Comparison of ENCODE assay signal across 14 cellular contexts in genomic region chr15:57685316-57685715, GRCh38. TPM values are rescaled to one million over a fixed set of nuclear protein-coding genes. Genes with fewer than 3 reads are reported as not detected.
DNase-seq lines count a peak whose midpoint lies in the region; ATAC-seq and TF ChIP-seq lines count a peak whose summit lies in the region.
"Had no signal": no experiment of that assay in that cellular context is flagged by ENCODE, and none has a peak within 500 bp of the region (broad histone marks: within the 10 kb centered on the region; RNA-seq: fewer than 3 reads in every experiment).

No MANE protein-coding gene starts in this region.

- no peaks in the 10 kb centered on the region for H3K27me3 Mint-ChIP-seq in nephron (ENCODE audit: low read depth)
- H3K27me3 Mint-ChIP-seq: CD4-positive, alpha-beta T cell had no signal

- H3K18ac ChIP-seq in trophoblast cell (ENCODE audit: low read length) = no peak overlapping the region

- H2AK5ac ChIP-seq in trophoblast cell (ENCODE audit: low read length) = no peak overlapping the region

- no peaks in the 10 kb centered on the region for H3K79me1 ChIP-seq in trophoblast cell (ENCODE audit: low read length)

- no peak overlapping the region for H3K4ac ChIP-seq in trophoblast cell (ENCODE audit: low read depth, low read length)

- no peak overlapping the region for H2BK12ac ChIP-seq in trophoblast cell (ENCODE audit: low read length)

- H3K4me1 Mint-ChIP-seq in nephron = peaks cover 25% of the 10 kb centered on the region

- H3K9ac ChIP-seq in trophoblast cell (ENCODE audit: low read length) = no peak overlapping the region

- no peak for TF ChIP-seq CTCF in ascending aorta (IDR thresholded peaks at IDR 0.05)
- TF ChIP-seq CTCF in coronary artery (IDR thresholded peaks at IDR 0.05) = no peak
- no peak for TF ChIP-seq CTCF in nephron (IDR thresholded peaks at IDR 0.05; ENCODE audit: unreplicated experiment in 3 of 3)
- no peak for TF ChIP-seq CTCF in thoracic aorta (IDR thresholded peaks at IDR 0.05)

- no peak overlapping the region for H4K91ac ChIP-seq in trophoblast cell (ENCODE audit: low read depth, low read length)

- no peaks in the 10 kb centered on the region for H3K79me2 ChIP-seq in trophoblast cell (ENCODE audit: control insufficient read depth, insufficient read depth, low read length, poor library complexity)

- H3K27ac ChIP-seq in ascending aorta (peak overlapping the region; percentile 66 to 82), coronary artery (peak overlapping the region; percentile 62 to 63), thoracic aorta (peak overlapping the region; percentile 52 to 70), trophoblast cell (ENCODE audit: low read depth, low read length) (no peak overlapping the region)

- H3K4me1 ChIP-seq in ascending aorta (peaks cover 0 to 7% of the 10 kb centered on the region in 2 donors), thoracic aorta (ENCODE audit: control insufficient read depth in 1 of 2, low read depth in 2 of 2) (peaks cover 6 to 20% of the 10 kb centered on the region in 2 donors), trophoblast cell (ENCODE audit: control insufficient read depth in 1 of 2, insufficient read depth in 2 of 2, low read length in 2 of 2) (no peaks in the 10 kb centered on the region)
- H3K4me1 ChIP-seq: BE2C had no signal

- H3K9me3 ChIP-seq in ascending aorta (no peaks in the 10 kb centered on the region), thoracic aorta (no peaks in the 10 kb centered on the region), trophoblast cell (ENCODE audit: insufficient read depth, low read depth, low read length) (peaks cover 2% of the 10 kb centered on the region)
- H3K9me3 ChIP-seq: BE2C had no signal

- no peak overlapping the region for H4K12ac ChIP-seq in trophoblast cell (ENCODE audit: low read depth, low read length)

- no peak overlapping the region for H3K14ac ChIP-seq in trophoblast cell (ENCODE audit: low read length)

- H3K4me3 ChIP-seq in ascending aorta (peak overlapping the region in 1 of 2 donors; percentile 40), coronary artery (no peak overlapping the region), thoracic aorta (no peak overlapping the region), trophoblast cell (ENCODE audit: low read depth, low read length) (no peak overlapping the region)

- H3K23ac ChIP-seq in trophoblast cell (ENCODE audit: low read length) = no peak overlapping the region

- H3K36me3 ChIP-seq in ascending aorta = no peaks in the 10 kb centered on the region
- H3K36me3 ChIP-seq in thoracic aorta = no peaks in the 10 kb centered on the region
- no peaks in the 10 kb centered on the region for H3K36me3 ChIP-seq in trophoblast cell (ENCODE audit: control insufficient read depth in 1 of 2, insufficient read depth in 2 of 2, low read length in 2 of 2)
- H3K36me3 ChIP-seq: BE2C had no signal

- peak overlapping the region; percentile 88 to 94 (median 93) for H3K27ac Mint-ChIP-seq in nephron
- H3K27ac Mint-ChIP-seq: CD4-positive, alpha-beta T cell had no signal

- H4K8ac ChIP-seq in trophoblast cell (ENCODE audit: low read depth, low read length) = no peak overlapping the region

- intact Hi-C loops in ascending aorta (cut with DNase I) = no loop called here

- H3K4me3 Mint-ChIP-seq in nephron = peak overlapping the region in 1 of 3 experiments; percentile 10
- H3K4me3 Mint-ChIP-seq: CD4-positive, alpha-beta T cell had no signal

- DNase-seq in ascending aorta (ENCODE audit: low spot score in 2 of 2) = no peak
- no peak for DNase-seq in coronary artery (ENCODE audit: low spot score)
- no peak for DNase-seq in thoracic aorta (ENCODE audit: low spot score)
- DNase-seq in NCI-H1930 (lab: John Stamatoyannopoulos, UW) = no peak
- no peak for DNase-seq in COR-L47 (lab: John Stamatoyannopoulos, UW)
- no peak for DNase-seq in trophoblast cell
- DNase-seq: BE2C; Calu3; CD4-positive, alpha-beta T cell; H7; NCI-H187 treated with DMSO at 0.1 percent for 48 hours; NCI-H446; SIG-M5 had no signal

- H3K27me3 ChIP-seq in ascending aorta = no peaks in the 10 kb centered on the region
- H3K27me3 ChIP-seq in thoracic aorta (replicated peaks; ENCODE audit: insufficient read depth) = no peaks in the 10 kb centered on the region
- H3K27me3 ChIP-seq in trophoblast cell (ENCODE audit: insufficient read depth, low read length) = no peaks in the 10 kb centered on the region
- H3K27me3 ChIP-seq: BE2C had no signal

- no peak overlapping the region for H2AFZ ChIP-seq in trophoblast cell (ENCODE audit: insufficient read depth, low read length, poor library complexity)

- no peak overlapping the region for H2BK120ac ChIP-seq in trophoblast cell (ENCODE audit: insufficient read depth, low read length, poor library complexity)

- no peak for ATAC-seq in thoracic aorta (ENCODE audit: insufficient number of reproducible peaks, low FRiP score, low read depth)

- no CpG with 5 or more reads among the region's 1 CpG for WGBS in trophoblast cell (ENCODE audit: extremely low coverage, insufficient coverage, insufficient read length)

- H3K36me3 Mint-ChIP-seq in nephron (ENCODE audit: low read depth) = no peaks in the 10 kb centered on the region

- H2BK5ac ChIP-seq in trophoblast cell (ENCODE audit: low read depth, low read length, poor library complexity) = no peak overlapping the region

- H3K9me3 Mint-ChIP-seq in nephron = no peaks in the 10 kb centered on the region
- H3K9me3 Mint-ChIP-seq: CD4-positive, alpha-beta T cell had no signal

- H3K4me2 ChIP-seq in trophoblast cell (ENCODE audit: low read length) = no peak overlapping the region

RNA-seq across cellular contexts. Expression of gene POLR2M, which starts 21.2 kb away (rescaled TPM):
- total RNA-seq in ascending aorta (24.9 TPM), thoracic aorta (100 to 1,000 TPM in 1 of 2 donors, 10 to 100 TPM in 1; 90.2 to 199 TPM)
- polyA plus RNA-seq in trophoblast cell (2013) = 114 and 142 TPM in 2 replicates
